22 cellular contexts compared by ENCODE assay signal in the genomic region with DNA sequence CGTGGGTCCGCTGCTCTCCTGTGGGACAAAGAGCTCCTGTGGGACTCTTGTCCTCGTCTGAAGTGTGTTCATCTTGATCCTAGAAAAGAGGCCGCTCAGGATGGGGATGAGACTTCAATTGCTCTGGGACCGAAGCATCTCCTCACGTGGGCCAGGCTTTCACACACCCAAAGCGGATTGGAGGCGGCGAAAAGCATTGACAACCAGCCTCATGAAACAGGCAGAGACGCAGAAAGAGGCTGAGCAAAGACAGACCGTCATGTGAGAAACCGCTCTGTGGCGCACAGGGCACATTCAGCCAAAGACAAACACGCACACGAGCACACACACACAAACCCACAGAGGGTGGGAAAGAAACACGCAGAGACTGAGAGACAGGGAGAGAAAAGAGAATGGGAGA.
A peak's percentile ranks its signal among the peaks of the same experiment; 100 is the strongest.
DNase-seq lines count a peak whose midpoint lies in the region; FAIRE-seq and TF ChIP-seq lines count a peak whose summit lies in the region.
"Had no signal": no experiment of that assay in that cellular context is flagged by ENCODE, and none has a peak within 500 bp of the region (broad histone marks: within the 10 kb centered on the region; RNA-seq: fewer than 3 reads in every experiment).

No MANE protein-coding gene starts in this region.

- H2BK5ac ChIP-seq in H9 (ENCODE audit: insufficient read length, low read length), result no peak overlapping the region

- H3K4ac ChIP-seq in H9 (ENCODE audit: low read depth, low read length), result no peak overlapping the region

- peaks cover 24 to 42% (median 28%) of the 10 kb centered on the region in 3 experiments for H3K36me3 Mint-ChIP-seq in H9 (ENCODE audit: insufficient read depth in 1 of 3, low read depth in 3 of 3)
- peaks cover 14% of the 10 kb centered on the region for H3K36me3 Mint-ChIP-seq in glutamatergic neuron (ENCODE audit: unreplicated experiment)
- H3K36me3 Mint-ChIP-seq in activated CD4-positive, alpha-beta T cell treated with anti-CD3 and anti-CD28 coated beads, Interleukin-2, amount 10 ng/mL, durations not matched to agents 24 days and 14 days (ENCODE audit: low read depth), result peaks cover 1% of the 10 kb centered on the region
- H3K36me3 Mint-ChIP-seq: CD4-positive, CD25-positive, alpha-beta regulatory T cell; IgD-negative memory B cell had no signal

- H3T11ph ChIP-seq in H9 (ENCODE audit: low read length), result no peak overlapping the region

- H3K9ac ChIP-seq in H9 (ENCODE audit: extremely low read depth, insufficient read length, low read length), result no peak overlapping the region
- H3K9ac ChIP-seq: BLaER1, KMS-11 had no signal

- DNase-seq in D341Med (ENCODE audit: low spot score) (peak; percentile 0), H9 (peak; percentile 5), glutamatergic neuron (no peak), testis (peak; percentile 8), H54 (ENCODE audit: insufficient read length, low spot score) (no peak), SW 1271 (lab: John Stamatoyannopoulos, UW) (no peak)
- DNase-seq in activated CD4-positive, alpha-beta T cell treated with anti-CD3 and anti-CD28 coated beads, Interleukin-2, amount 10 ng/mL, durations not matched to agents 24 days and 14 days, result no peak
- DNase-seq: CD4-positive, CD25-positive, alpha-beta regulatory T cell; GOT3; MM.1S; NCI-H1694; NCI-H2029 treated with DMSO at 0.1 percent for 48 hours; NCI-H446 treated with DMSO at 0.1 percent for 48 hours; NCI-H526; SHP77 had no signal

- H2AFZ ChIP-seq in H9 (ENCODE audit: low read length), result no peak overlapping the region
- H2AFZ ChIP-seq: PC-9 had no signal

- H3K4me2 ChIP-seq in H9 (ENCODE audit: insufficient read depth, insufficient read length, low read length), result no peak overlapping the region
- H3K4me2 ChIP-seq: BLaER1, KMS-11, PC-9 had no signal

- intact Hi-C loops in testis (cut with DNase I; ENCODE audit: low total_unique reads), result no loop called here
- intact Hi-C loops in activated CD4-positive, alpha-beta T cell treated with anti-CD3 and anti-CD28 coated beads, Interleukin-2, amount 10 ng/mL, durations not matched to agents 24 days and 14 days (cut with micrococcal nuclease), result no loop called here

- H3K79me2 ChIP-seq in H9 (ENCODE audit: insufficient read depth, low read length), result no peaks in the 10 kb centered on the region

- peak overlapping the region in 1 of 2 experiments; percentile 15; a peak in 1 of 5 replicates for H3K4me3 Mint-ChIP-seq in H9
- no peak overlapping the region for H3K4me3 Mint-ChIP-seq in glutamatergic neuron (ENCODE audit: unreplicated experiment)
- H3K4me3 Mint-ChIP-seq in activated CD4-positive, alpha-beta T cell treated with anti-CD3 and anti-CD28 coated beads, Interleukin-2, amount 10 ng/mL, durations not matched to agents 24 days and 14 days, result no peak overlapping the region
- H3K4me3 Mint-ChIP-seq: CD4-positive, CD25-positive, alpha-beta regulatory T cell; IgD-negative memory B cell had no signal

- no peak for TF ChIP-seq CTCF in H9 (conservative IDR thresholded peaks at IDR 0.05)
- no peak for TF ChIP-seq CTCF in glutamatergic neuron (IDR thresholded peaks at IDR 0.05; ENCODE audit: partially characterized antibody, unreplicated experiment)
- TF ChIP-seq CTCF in testis (IDR thresholded peaks at IDR 0.05), result no peak

- no peak overlapping the region for H3K18ac ChIP-seq in H9 (ENCODE audit: insufficient read length, low read depth, low read length)

- TF ChIP-seq POLR2A in testis (IDR thresholded peaks at IDR 0.05) (no peak), H54 (IDR thresholded peaks at IDR 0.05; ENCODE audit: low read depth, low read length) (no peak)

- H4K20me1 ChIP-seq in H9 (ENCODE audit: control insufficient read depth, insufficient read depth, insufficient read length), result no peaks in the 10 kb centered on the region
- H4K20me1 ChIP-seq: BLaER1 had no signal

- no peak overlapping the region for H4K5ac ChIP-seq in H9 (ENCODE audit: insufficient read length, low read depth, low read length)

- H4K91ac ChIP-seq in H9 (ENCODE audit: insufficient read length, low read depth, low read length), result no peak overlapping the region

- no peaks in the 10 kb centered on the region for H3K23me2 ChIP-seq in H9 (ENCODE audit: insufficient read length, low read depth, low read length, poor library complexity, severe bottlenecking)

- H3K23ac ChIP-seq in H9 (ENCODE audit: insufficient read length, low read depth, low read length), result no peak overlapping the region

- H3K79me1 ChIP-seq in H9 (ENCODE audit: insufficient read depth, low read depth, low read length, poor library complexity, severe bottlenecking), result no peaks in the 10 kb centered on the region

- no peak overlapping the region for H4K8ac ChIP-seq in H9 (replicated peaks; ENCODE audit: insufficient read length, low read depth, low read length)

- H2BK12ac ChIP-seq in H9 (ENCODE audit: insufficient read length, low read depth, low read length), result no peak overlapping the region

- no peaks in the 10 kb centered on the region for H3K27me3 ChIP-seq in H9 (ENCODE audit: insufficient read depth, low read length)
- H3K27me3 ChIP-seq in testis, result no peaks in the 10 kb centered on the region
- H3K27me3 ChIP-seq: BLaER1 had no signal

- H3K27ac Mint-ChIP-seq in H9 (no peak overlapping the region), glutamatergic neuron (ENCODE audit: unreplicated experiment) (peak overlapping the region; percentile 52)
- H3K27ac Mint-ChIP-seq in activated CD4-positive, alpha-beta T cell treated with anti-CD3 and anti-CD28 coated beads, Interleukin-2, amount 10 ng/mL, durations not matched to agents 24 days and 14 days, result no peak overlapping the region
- H3K27ac Mint-ChIP-seq: CD4-positive, CD25-positive, alpha-beta regulatory T cell; IgD-negative memory B cell had no signal

- H3K36me3 ChIP-seq in testis (ENCODE audit: low read depth, missing control alignments), result no peaks in the 10 kb centered on the region
- H3K36me3 ChIP-seq: BLaER1 had no signal

- H3K27ac ChIP-seq in H9 (ENCODE audit: insufficient read length, low read depth, low read length) (no peak overlapping the region), testis (no peak overlapping the region)
- H3K27ac ChIP-seq: BLaER1, HL-60, KMS-11, PC-9 had no signal

- H3K9me3 ChIP-seq in H9 (ENCODE audit: control insufficient read depth, low read depth, low read length) (peaks cover 90% of the 10 kb centered on the region), testis (no peaks in the 10 kb centered on the region)

- no peak overlapping the region for H3K14ac ChIP-seq in H9 (ENCODE audit: insufficient read depth, low read length)

- H3K27me3 Mint-ChIP-seq in H9 (ENCODE audit: low read depth), result peaks cover 5% of the 10 kb centered on the region
- H3K27me3 Mint-ChIP-seq in glutamatergic neuron (ENCODE audit: unreplicated experiment), result peaks cover 16% of the 10 kb centered on the region
- H3K27me3 Mint-ChIP-seq in activated CD4-positive, alpha-beta T cell treated with anti-CD3 and anti-CD28 coated beads, Interleukin-2, amount 10 ng/mL, durations not matched to agents 24 days and 14 days, result no peaks in the 10 kb centered on the region
- H3K27me3 Mint-ChIP-seq: CD4-positive, CD25-positive, alpha-beta regulatory T cell; IgD-negative memory B cell had no signal

- H2AK5ac ChIP-seq in H9 (ENCODE audit: insufficient read length, low read length), result no peak overlapping the region

- H2BK20ac ChIP-seq in H9 (ENCODE audit: low read depth, low read length, poor library complexity, severe bottlenecking), result no peak overlapping the region

- no peak for FAIRE-seq in H54 (lab: Jason Lieb, UNC)
- FAIRE-seq: A204.1, D721Med had no signal

- H3K9me3 Mint-ChIP-seq in H9 (peaks cover 93 to 94% of the 10 kb centered on the region in 2 experiments), glutamatergic neuron (ENCODE audit: unreplicated experiment) (peaks cover 53% of the 10 kb centered on the region)
- peaks cover 21% of the 10 kb centered on the region for H3K9me3 Mint-ChIP-seq in activated CD4-positive, alpha-beta T cell treated with anti-CD3 and anti-CD28 coated beads, Interleukin-2, amount 10 ng/mL, durations not matched to agents 24 days and 14 days

- H3K4me1 Mint-ChIP-seq in H9, result no peaks in the 10 kb centered on the region
- no peaks in the 10 kb centered on the region for H3K4me1 Mint-ChIP-seq in glutamatergic neuron (ENCODE audit: low read depth, unreplicated experiment)
- no peaks in the 10 kb centered on the region for H3K4me1 Mint-ChIP-seq in activated CD4-positive, alpha-beta T cell treated with anti-CD3 and anti-CD28 coated beads, Interleukin-2, amount 10 ng/mL, durations not matched to agents 24 days and 14 days
- H3K4me1 Mint-ChIP-seq: CD4-positive, CD25-positive, alpha-beta regulatory T cell; IgD-negative memory B cell had no signal

- H3K4me3 ChIP-seq in testis, result no peak overlapping the region
- H3K4me3 ChIP-seq: BLaER1, PC-9 had no signal

- H3K4me1 ChIP-seq in H9 (ENCODE audit: insufficient read depth, low read length) (no peaks in the 10 kb centered on the region), testis (no peaks in the 10 kb centered on the region)
- H3K4me1 ChIP-seq: BLaER1 had no signal

- WGBS in H9 (ENCODE audit: extremely low coverage, insufficient read length, low lambda C conversion rate), result no CpG with 5 or more reads among the region's 16 CpGs
- WGBS in testis, 2 donors, result 55 to 60% methylated on average over 15 to 16 of the region's 16 CpGs

- no peak overlapping the region for H3K56ac ChIP-seq in H9 (ENCODE audit: insufficient read length, low read depth, low read length)

- H2BK120ac ChIP-seq in H9 (ENCODE audit: low read depth, low read length, poor library complexity, severe bottlenecking), result no peak overlapping the region

- no peak overlapping the region for H2BK15ac ChIP-seq in H9 (ENCODE audit: low read depth, low read length)

Comparison
In these comparisons a context has a peak if more than half of its experiments do, and no peak if none do; other contexts are left out.
1. DNase-seq: peak in D341Med (single experiment), H9 (single experiment) and testis (single experiment); none in glutamatergic neuron (single experiment), H54 (single experiment), SW 1271 (0 of 2) and activated CD4-positive, alpha-beta T cell treated with anti-CD3 and anti-CD28 coated beads, Interleukin-2, amount 10 ng/mL, durations not matched to agents 24 days and 14 days (single experiment).